9 cellular contexts compared by ENCODE assay signal in genomic region chr18:49691177-49691608, GRCh38.
DNase-seq lines count a peak whose midpoint lies in the region; FAIRE-seq and TF ChIP-seq lines count a peak whose summit lies in the region.
"Had no signal": no experiment of that assay in that cellular context is flagged by ENCODE, and none has a peak within 500 bp of the region (broad histone marks: within the 10 kb centered on the region; RNA-seq: fewer than 3 reads in every experiment).

No MANE protein-coding gene starts in this region.

- peak; percentile 45 for DNase-seq in H54 (ENCODE audit: insufficient read length, low spot score)
- DNase-seq in SK-N-SH = no peak
- peak; percentile 29 for DNase-seq in fibroblast of the conjunctiva (ENCODE audit: low read depth)
- DNase-seq in thyroid gland = peak; percentile 70
- no peak for DNase-seq in activated gamma-delta T cell treated with Interleukin-2 at 50 U/mL for 16 hours
- DNase-seq in anterior cingulate cortex (lab: John Stamatoyannopoulos, UW) = no peak
- DNase-seq in ovary = no peak
- DNase-seq: activated T-cell treated with anti-CD3 and anti-CD28 coated beads, Interleukin-2, amount 50 U/mL, for 4 hours; kidney had no signal

- H3K27ac ChIP-seq in SK-N-SH (ENCODE audit: low read depth in 2 of 2, low read length in 1 of 2) (peak overlapping the region in 1 of 2 experiments; percentile 99; a peak in 2 of 4 replicates), thyroid gland (peak overlapping the region in 2 of 3 donors; percentile 0 to 27), ovary (no peak overlapping the region)

- peak in 1 of 2 experiments; percentile 97; a peak in 2 of 4 replicates for TF ChIP-seq EP300 in SK-N-SH (IDR thresholded peaks at IDR 0.05; ENCODE audit: borderline replicate concordance in 1 of 2, low read depth in 1 of 2, low read length in 1 of 2)
- TF ChIP-seq EP300 in ovary (IDR thresholded peaks at IDR 0.05) = no peak

- POLR2A ChIA-PET in SK-N-SH (lab: Yijun Ruan, JAX) = no interaction called here

- H3K4me1 ChIP-seq in SK-N-SH (ENCODE audit: control insufficient read depth in 1 of 2, insufficient read depth in 2 of 2, low read depth in 1 of 2, low read length in 1 of 2) (peaks cover 0 to 6% of the 10 kb centered on the region in 2 experiments; a peak in 2 of 4 replicates), thyroid gland (peaks cover 8 to 17% of the 10 kb centered on the region in 2 donors), ovary (ENCODE audit: insufficient read depth) (no peaks in the 10 kb centered on the region)

- H3K36me3 ChIP-seq in SK-N-SH (replicated peaks in 1 of 2; ENCODE audit: control insufficient read depth in 1 of 2, insufficient read depth in 2 of 2, low read length in 1 of 2) = no peaks in the 10 kb centered on the region
- H3K36me3 ChIP-seq in thyroid gland = no peaks in the 10 kb centered on the region
- no peaks in the 10 kb centered on the region for H3K36me3 ChIP-seq in ovary

- peak; percentile 69 for FAIRE-seq in H54 (lab: Jason Lieb, UNC)
- FAIRE-seq: kidney had no signal

- WGBS in SK-N-SH (ENCODE audit: low lambda C conversion rate) = 5% methylated on average over 2 of the region's 2 CpGs
- WGBS in thyroid gland, 2 donors = 23 to 40% methylated on average over 2 of the region's 2 CpGs
- WGBS in ovary, 3 donors = 16 to 40% (median 29%) methylated on average over 2 of the region's 2 CpGs

- H3K79me2 ChIP-seq in SK-N-SH (ENCODE audit: insufficient read depth) = no peaks in the 10 kb centered on the region

- H3K9ac ChIP-seq in SK-N-SH = peak overlapping the region; percentile 75; the same call in 1 of the 2 replicates

- TF ChIP-seq RAD21 in SK-N-SH (IDR thresholded peaks at IDR 0.05; ENCODE audit: low read length) = no peak

- H3F3A ChIP-seq in SK-N-SH (replicated peaks; ENCODE audit: insufficient read depth) = peaks cover 38% of the 10 kb centered on the region

- no peaks in the 10 kb centered on the region; the same call in 1 of the 2 replicates for H4K20me1 ChIP-seq in SK-N-SH (ENCODE audit: insufficient read depth)

- no peak overlapping the region for H3K4me3 ChIP-seq in SK-N-SH (ENCODE audit: low read depth in 2 of 2, low read length in 1 of 2)
- H3K4me3 ChIP-seq in thyroid gland (replicated peaks in 1 of 3) = no peak overlapping the region
- H3K4me3 ChIP-seq in ovary = no peak overlapping the region

- CTCF ChIA-PET in SK-N-SH (lab: Yijun Ruan, JAX) = interaction anchor here (0.6 to 1.1 kb wide), 2 partner anchors 11 to 167 kb away, joined by 3 to 5 read pairs; no protein-coding TSS in a partner anchor

- H3K9me3 ChIP-seq in SK-N-SH = peaks cover 6% of the 10 kb centered on the region; the same call in 1 of the 2 replicates
- H3K9me3 ChIP-seq in thyroid gland = no peaks in the 10 kb centered on the region
- no peaks in the 10 kb centered on the region for H3K9me3 ChIP-seq in ovary

- intact Hi-C loops in thyroid gland (cut with DNase I) (no loop called here), ovary (cut with DNase I) (no loop called here)

- no peaks in the 10 kb centered on the region for H3K9me2 ChIP-seq in SK-N-SH

- no peak overlapping the region for H2AFZ ChIP-seq in SK-N-SH (ENCODE audit: low read depth)

- no peaks in the 10 kb centered on the region for H3K27me3 ChIP-seq in SK-N-SH (ENCODE audit: insufficient read depth)
- H3K27me3 ChIP-seq in thyroid gland = no peaks in the 10 kb centered on the region
- no peaks in the 10 kb centered on the region for H3K27me3 ChIP-seq in ovary

- TF ChIP-seq CTCF in SK-N-SH (IDR thresholded peaks at IDR 0.05) = no peak
- TF ChIP-seq CTCF in thyroid gland (IDR thresholded peaks at IDR 0.05) = no peak
- TF ChIP-seq CTCF in ovary (IDR thresholded peaks at IDR 0.05) = no peak

- H3K4me2 ChIP-seq in SK-N-SH = peak overlapping the region; percentile 63

- no peak for TF ChIP-seq POLR2A in H54 (IDR thresholded peaks at IDR 0.05; ENCODE audit: low read depth, low read length)
- no peak for TF ChIP-seq POLR2A in thyroid gland (IDR thresholded peaks at IDR 0.05)
- no peak for TF ChIP-seq POLR2A in ovary (IDR thresholded peaks at IDR 0.05)

TF ChIP-seq in SK-N-SH, 30 proteins besides CTCF, POLR2A, EP300 and RAD21 (continues in another document):
- TF ChIP-seq TAF1 (IDR thresholded peaks at IDR 0.05; ENCODE audit: borderline replicate concordance, low read depth, low read length) (no peak), RXRA (IDR thresholded peaks at IDR 0.05; ENCODE audit: borderline replicate concordance, low read depth) (peak; percentile 89), NRF1 (IDR thresholded peaks at IDR 0.05; ENCODE audit: low read depth, low read length) (no peak), USF1 (IDR thresholded peaks at IDR 0.05; ENCODE audit: borderline replicate concordance, low read depth) (0 out of 2 replicates have a peak, but pooled peaks have one; percentile 15), MEF2A (IDR thresholded peaks at IDR 0.05; ENCODE audit: borderline replicate concordance, low read depth) (peak; percentile 72; the same call in 1 of the 2 replicates), MXI1 (IDR thresholded peaks at IDR 0.05; ENCODE audit: low read depth, low read length) (no peak), REST (IDR thresholded peaks at IDR 0.05; ENCODE audit: low read depth, low read length) (peak; percentile 62; the same call in 1 of the 2 replicates), CHD2 (IDR thresholded peaks at IDR 0.05; ENCODE audit: low read length, partially characterized antibody) (no peak), YY1 (IDR thresholded peaks at IDR 0.05; ENCODE audit: low read depth) (peak; percentile 43; the same call in 1 of the 2 replicates), JUND (IDR thresholded peaks at IDR 0.05) (peak; percentile 94), USF2 (IDR thresholded peaks at IDR 0.05; ENCODE audit: borderline replicate concordance, low read depth, low read length) (no peak), FOXM1 (IDR thresholded peaks at IDR 0.05; ENCODE audit: low read depth) (peak; percentile 87), SIN3A (IDR thresholded peaks at IDR 0.05; ENCODE audit: borderline replicate concordance, low read depth, low read length) (no peak), RFX5 (IDR thresholded peaks at IDR 0.05; ENCODE audit: low read length) (no peak), MAX (IDR thresholded peaks at IDR 0.05; ENCODE audit: low read depth) (peak; percentile 81), EZH2phosphoT487 (IDR thresholded peaks at IDR 0.05; ENCODE audit: borderline replicate concordance, low read depth) (no peak), IRF3 (IDR thresholded peaks at IDR 0.05; ENCODE audit: low read depth, low read length) (no peak), RCOR1 (IDR thresholded peaks at IDR 0.05; ENCODE audit: low read length) (no peak), SMC3 (IDR thresholded peaks at IDR 0.05; ENCODE audit: low read depth, low read length) (no peak), ELF1 (IDR thresholded peaks at IDR 0.05) (peak; percentile 77)

Comparison
In these comparisons a context has a peak if more than half of its experiments do, and no peak if none do; other contexts are left out.
1. DNase-seq: peak in H54 (single experiment), fibroblast of the conjunctiva (single experiment) and thyroid gland (2 of 2); none in SK-N-SH (single experiment), activated gamma-delta T cell treated with Interleukin-2 at 50 U/mL for 16 hours (single experiment), anterior cingulate cortex (0 of 58) and ovary (0 of 5).
2. H3K27ac ChIP-seq: peak in thyroid gland (2 of 3); none in ovary (0 of 2).